Comparison of ENCODE assay signal across 1 cellular context in genomic region chr1:8860738-8861516, GRCh38.
TF ChIP-seq lines count a peak whose summit lies in the region.

No MANE protein-coding gene starts in this region.

TF ChIP-seq in GM12891, 5 proteins besides CTCF, POLR2A, EP300 and RAD21:
- TF ChIP-seq PAX5 (IDR thresholded peaks at IDR 0.05; ENCODE audit: insufficient read depth, low read length, severe bottlenecking): no peak
- no peak for TF ChIP-seq SPI1 (IDR thresholded peaks at IDR 0.05; ENCODE audit: low read depth, low read length)
- no peak for TF ChIP-seq POU2F2 (IDR thresholded peaks at IDR 0.05; ENCODE audit: low read depth, low read length)
- no peak for TF ChIP-seq TAF1 (IDR thresholded peaks at IDR 0.05; ENCODE audit: low read depth, low read length)
- no peak for TF ChIP-seq POLR2AphosphoS5 (IDR thresholded peaks at IDR 0.05; ENCODE audit: low read depth, low read length)
